Comparison of ENCODE assay signal across 1 cellular context in genomic region chr1:43999455-43999854, GRCh38.
TF ChIP-seq lines count a peak whose summit lies in the region.

No MANE protein-coding gene starts in this region.

TF ChIP-seq in HepG2, 621 proteins besides CTCF, POLR2A, EP300 and RAD21:
- TF ChIP-seq ZNF383 (CRISPR knock-in tag; IDR thresholded peaks at IDR 0.05; ENCODE audit: borderline replicate concordance), result no peak
- TF ChIP-seq KLF11 (CRISPR knock-in tag; IDR thresholded peaks at IDR 0.05), result no peak
- TF ChIP-seq HIVEP1 (CRISPR knock-in tag; IDR thresholded peaks at IDR 0.05), result no peak
- TF ChIP-seq JDP2 (CRISPR knock-in tag; IDR thresholded peaks at IDR 0.05; ENCODE audit: borderline replicate concordance), result no peak
- TF ChIP-seq E2F2 (CRISPR knock-in tag; IDR thresholded peaks at IDR 0.05; ENCODE audit: borderline replicate concordance), result no peak
- TF ChIP-seq THYN1 (CRISPR knock-in tag; IDR thresholded peaks at IDR 0.05; ENCODE audit: borderline replicate concordance, low read depth), result no peak
- no peak for TF ChIP-seq HMG20A (CRISPR knock-in tag; IDR thresholded peaks at IDR 0.05; ENCODE audit: borderline replicate concordance)
- no peak for TF ChIP-seq ZSCAN30 (CRISPR knock-in tag; IDR thresholded peaks at IDR 0.05)
- no peak for TF ChIP-seq ZFP36L1 (CRISPR knock-in tag; IDR thresholded peaks at IDR 0.05)
- no peak for TF ChIP-seq ZNF354B (CRISPR knock-in tag; IDR thresholded peaks at IDR 0.05)
- no peak for TF ChIP-seq ZNF205 (CRISPR knock-in tag; IDR thresholded peaks at IDR 0.05)
- TF ChIP-seq, protein P1, sequence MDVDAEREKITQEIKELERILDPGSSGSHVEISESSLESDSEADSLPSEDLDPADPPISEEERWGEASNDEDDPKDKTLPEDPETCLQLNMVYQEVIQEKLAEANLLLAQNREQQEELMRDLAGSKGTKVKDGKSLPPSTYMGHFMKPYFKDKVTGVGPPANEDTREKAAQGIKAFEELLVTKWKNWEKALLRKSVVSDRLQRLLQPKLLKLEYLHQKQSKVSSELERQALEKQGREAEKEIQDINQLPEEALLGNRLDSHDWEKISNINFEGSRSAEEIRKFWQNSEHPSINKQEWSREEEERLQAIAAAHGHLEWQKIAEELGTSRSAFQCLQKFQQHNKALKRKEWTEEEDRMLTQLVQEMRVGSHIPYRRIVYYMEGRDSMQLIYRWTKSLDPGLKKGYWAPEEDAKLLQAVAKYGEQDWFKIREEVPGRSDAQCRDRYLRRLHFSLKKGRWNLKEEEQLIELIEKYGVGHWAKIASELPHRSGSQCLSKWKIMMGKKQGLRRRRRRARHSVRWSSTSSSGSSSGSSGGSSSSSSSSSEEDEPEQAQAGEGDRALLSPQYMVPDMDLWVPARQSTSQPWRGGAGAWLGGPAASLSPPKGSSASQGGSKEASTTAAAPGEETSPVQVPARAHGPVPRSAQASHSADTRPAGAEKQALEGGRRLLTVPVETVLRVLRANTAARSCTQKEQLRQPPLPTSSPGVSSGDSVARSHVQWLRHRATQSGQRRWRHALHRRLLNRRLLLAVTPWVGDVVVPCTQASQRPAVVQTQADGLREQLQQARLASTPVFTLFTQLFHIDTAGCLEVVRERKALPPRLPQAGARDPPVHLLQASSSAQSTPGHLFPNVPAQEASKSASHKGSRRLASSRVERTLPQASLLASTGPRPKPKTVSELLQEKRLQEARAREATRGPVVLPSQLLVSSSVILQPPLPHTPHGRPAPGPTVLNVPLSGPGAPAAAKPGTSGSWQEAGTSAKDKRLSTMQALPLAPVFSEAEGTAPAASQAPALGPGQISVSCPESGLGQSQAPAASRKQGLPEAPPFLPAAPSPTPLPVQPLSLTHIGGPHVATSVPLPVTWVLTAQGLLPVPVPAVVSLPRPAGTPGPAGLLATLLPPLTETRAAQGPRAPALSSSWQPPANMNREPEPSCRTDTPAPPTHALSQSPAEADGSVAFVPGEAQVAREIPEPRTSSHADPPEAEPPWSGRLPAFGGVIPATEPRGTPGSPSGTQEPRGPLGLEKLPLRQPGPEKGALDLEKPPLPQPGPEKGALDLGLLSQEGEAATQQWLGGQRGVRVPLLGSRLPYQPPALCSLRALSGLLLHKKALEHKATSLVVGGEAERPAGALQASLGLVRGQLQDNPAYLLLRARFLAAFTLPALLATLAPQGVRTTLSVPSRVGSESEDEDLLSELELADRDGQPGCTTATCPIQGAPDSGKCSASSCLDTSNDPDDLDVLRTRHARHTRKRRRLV (CRISPR knock-in tag; IDR thresholded peaks at IDR 0.05), result no peak
- TF ChIP-seq, protein P2, sequence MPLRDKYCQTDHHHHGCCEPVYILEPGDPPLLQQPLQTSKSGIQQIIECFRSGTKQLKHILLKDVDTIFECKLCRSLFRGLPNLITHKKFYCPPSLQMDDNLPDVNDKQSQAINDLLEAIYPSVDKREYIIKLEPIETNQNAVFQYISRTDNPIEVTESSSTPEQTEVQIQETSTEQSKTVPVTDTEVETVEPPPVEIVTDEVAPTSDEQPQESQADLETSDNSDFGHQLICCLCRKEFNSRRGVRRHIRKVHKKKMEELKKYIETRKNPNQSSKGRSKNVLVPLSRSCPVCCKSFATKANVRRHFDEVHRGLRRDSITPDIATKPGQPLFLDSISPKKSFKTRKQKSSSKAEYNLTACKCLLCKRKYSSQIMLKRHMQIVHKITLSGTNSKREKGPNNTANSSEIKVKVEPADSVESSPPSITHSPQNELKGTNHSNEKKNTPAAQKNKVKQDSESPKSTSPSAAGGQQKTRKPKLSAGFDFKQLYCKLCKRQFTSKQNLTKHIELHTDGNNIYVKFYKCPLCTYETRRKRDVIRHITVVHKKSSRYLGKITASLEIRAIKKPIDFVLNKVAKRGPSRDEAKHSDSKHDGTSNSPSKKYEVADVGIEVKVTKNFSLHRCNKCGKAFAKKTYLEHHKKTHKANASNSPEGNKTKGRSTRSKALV (CRISPR knock-in tag; IDR thresholded peaks at IDR 0.05), result no peak
- TF ChIP-seq, protein P3, sequence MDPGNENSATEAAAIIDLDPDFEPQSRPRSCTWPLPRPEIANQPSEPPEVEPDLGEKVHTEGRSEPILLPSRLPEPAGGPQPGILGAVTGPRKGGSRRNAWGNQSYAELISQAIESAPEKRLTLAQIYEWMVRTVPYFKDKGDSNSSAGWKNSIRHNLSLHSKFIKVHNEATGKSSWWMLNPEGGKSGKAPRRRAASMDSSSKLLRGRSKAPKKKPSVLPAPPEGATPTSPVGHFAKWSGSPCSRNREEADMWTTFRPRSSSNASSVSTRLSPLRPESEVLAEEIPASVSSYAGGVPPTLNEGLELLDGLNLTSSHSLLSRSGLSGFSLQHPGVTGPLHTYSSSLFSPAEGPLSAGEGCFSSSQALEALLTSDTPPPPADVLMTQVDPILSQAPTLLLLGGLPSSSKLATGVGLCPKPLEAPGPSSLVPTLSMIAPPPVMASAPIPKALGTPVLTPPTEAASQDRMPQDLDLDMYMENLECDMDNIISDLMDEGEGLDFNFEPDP (CRISPR knock-in tag; conservative IDR thresholded peaks at IDR 0.05), result no peak
- no peak for TF ChIP-seq ZNF574 (CRISPR knock-in tag; IDR thresholded peaks at IDR 0.05)
- no peak for TF ChIP-seq ZNF607 (CRISPR knock-in tag; IDR thresholded peaks at IDR 0.05; ENCODE audit: borderline replicate concordance)
TF ChIP-seq in HepG2: peak in this region for 0.
